ENCODE assay signal across 8 cellular contexts in genomic region chr6:152206072-152206818, GRCh38.
A peak's percentile ranks its signal among the peaks of the same experiment; 100 is the strongest.
DNase-seq lines count a peak whose midpoint lies in the region; ATAC-seq and TF ChIP-seq lines count a peak whose summit lies in the region.

No MANE protein-coding gene starts in this region.

- no peak for TF ChIP-seq EP300 in gastroesophageal sphincter (IDR thresholded peaks at IDR 0.05)

- peaks cover 0 to 8% (median 2%) of the 10 kb centered on the region in 3 donors for H3K4me1 ChIP-seq in gastroesophageal sphincter

- H3K27ac Mint-ChIP-seq in activated CD8-positive, alpha-beta T cell treated with anti-CD3 and anti-CD28 coated beads, Interleukin-2, amount 10 ng/mL, durations not matched to agents 7 days and 5 days: no peak overlapping the region

- no peak for TF ChIP-seq POLR2A in gastroesophageal sphincter (IDR thresholded peaks at IDR 0.05)

- H3K4me3 ChIP-seq in AG04450 (ENCODE audit: low read depth, low read length) (no peak overlapping the region), gastroesophageal sphincter (no peak overlapping the region)

- CTCF ChIA-PET in AG04450 (lab: Charles Lee): interaction anchor here (0.6 to 1.3 kb wide), 5 partner anchors 9 to 68 kb away, joined by 3 to 5 read pairs (median 3); no protein-coding TSS in a partner anchor
- CTCF ChIA-PET in HEK293T (lab: Yijun Ruan, JAX): no interaction called here
- CTCF ChIA-PET in activated CD8-positive, alpha-beta T cell treated with anti-CD3 and anti-CD28 coated beads, Interleukin-2, amount 10 ng/mL, durations not matched to agents 7 days and 5 days (lab: Charles Lee): interaction anchor here (0.6 to 1.6 kb wide), 6 partner anchors 9 to 61 kb away, joined by 3 to 6 read pairs (median 3); no protein-coding TSS in a partner anchor

- H3K36me3 ChIP-seq in gastroesophageal sphincter: peaks cover 14 to 84% of the 10 kb centered on the region in 2 donors

- POLR2A ChIA-PET in AG04450 (lab: Yijun Ruan, JAX) (no interaction called here), HEK293T (lab: Yijun Ruan, JAX) (no interaction called here)
- POLR2A ChIA-PET in activated CD8-positive, alpha-beta T cell treated with anti-CD3 and anti-CD28 coated beads, Interleukin-2, amount 10 ng/mL, durations not matched to agents 7 days and 5 days (lab: Charles Lee): no interaction called here

- no peaks in the 10 kb centered on the region for H3K27me3 Mint-ChIP-seq in activated CD8-positive, alpha-beta T cell treated with anti-CD3 and anti-CD28 coated beads, Interleukin-2, amount 10 ng/mL, durations not matched to agents 7 days and 5 days (ENCODE audit: low read depth)

- H3K9me3 Mint-ChIP-seq in activated CD8-positive, alpha-beta T cell treated with anti-CD3 and anti-CD28 coated beads, Interleukin-2, amount 10 ng/mL, durations not matched to agents 7 days and 5 days (ENCODE audit: insufficient read depth): no peaks in the 10 kb centered on the region

- DNase-seq in AG04450 (ENCODE audit: low read depth, low spot score) (no peak), HEK293T (ENCODE audit: extremely low spot score) (peak; percentile 48), NCI-H1092 (lab: John Stamatoyannopoulos, UW) (no peak), GF-D8 (lab: John Stamatoyannopoulos, UW) (no peak), HT-29 (ENCODE audit: low spot score) (no peak)
- DNase-seq in activated CD8-positive, alpha-beta T cell treated with anti-CD3 and anti-CD28 coated beads, Interleukin-2, amount 10 ng/mL, durations not matched to agents 7 days and 5 days: peak; percentile 56
- DNase-seq in stimulated activated CD4-positive, alpha-beta T cell treated with anti-CD3 and anti-CD28 coated beads, Interleukin-15, amount 100 ng/mL, for 24 hours: peak; percentile 66

- H3K4me3 Mint-ChIP-seq in activated CD8-positive, alpha-beta T cell treated with anti-CD3 and anti-CD28 coated beads, Interleukin-2, amount 10 ng/mL, durations not matched to agents 7 days and 5 days: no peak overlapping the region

- peaks cover 45% of the 10 kb centered on the region for H3K36me3 Mint-ChIP-seq in activated CD8-positive, alpha-beta T cell treated with anti-CD3 and anti-CD28 coated beads, Interleukin-2, amount 10 ng/mL, durations not matched to agents 7 days and 5 days (ENCODE audit: low read depth)

- H3K27me3 ChIP-seq in AG04450 (ENCODE audit: control insufficient read depth, insufficient read depth, low read length) (no peaks in the 10 kb centered on the region), gastroesophageal sphincter (no peaks in the 10 kb centered on the region)

- H3K9me3 ChIP-seq in AG04450 (ENCODE audit: control insufficient read depth, insufficient read depth, low read length): no peaks in the 10 kb centered on the region
- H3K9me3 ChIP-seq in gastroesophageal sphincter: no peaks in the 10 kb centered on the region

- TF ChIP-seq CTCF in AG04450 (IDR thresholded peaks at IDR 0.05; ENCODE audit: low read depth, low read length): peak; percentile 45
- TF ChIP-seq CTCF in gastroesophageal sphincter (IDR thresholded peaks at IDR 0.05): peak; percentile 9 to 61 (median 44)

- ATAC-seq in activated CD8-positive, alpha-beta T cell treated with anti-CD3 and anti-CD28 coated beads, Interleukin-2, amount 10 ng/mL, durations not matched to agents 7 days and 5 days: peak; percentile 47
- ATAC-seq in gastroesophageal sphincter: peak; percentile 48

- H3K4me1 Mint-ChIP-seq in activated CD8-positive, alpha-beta T cell treated with anti-CD3 and anti-CD28 coated beads, Interleukin-2, amount 10 ng/mL, durations not matched to agents 7 days and 5 days (ENCODE audit: low read depth): no peaks in the 10 kb centered on the region

- 77 to 82% methylated on average over 16 to 18 of the region's 18 CpGs for WGBS in gastroesophageal sphincter (ENCODE audit: low coverage in 1 of 2), 2 donors

- H3K27ac ChIP-seq in AG04450 (ENCODE audit: low read depth, low read length) (no peak overlapping the region), gastroesophageal sphincter (no peak overlapping the region)

TF ChIP-seq in HEK293T, 16 proteins besides CTCF, POLR2A, EP300 and RAD21:
- TF ChIP-seq TARDBP (IDR thresholded peaks at IDR 0.05): no peak
- no peak for TF ChIP-seq NFRKB (IDR thresholded peaks at IDR 0.05)
- no peak for TF ChIP-seq FOXK2 (IDR thresholded peaks at IDR 0.05)
- TF ChIP-seq SUZ12 (IDR thresholded peaks at IDR 0.05): no peak
- TF ChIP-seq ZNF384 (IDR thresholded peaks at IDR 0.05): no peak
- TF ChIP-seq BHLHE40 (IDR thresholded peaks at IDR 0.05; ENCODE audit: borderline replicate concordance): no peak
- no peak for TF ChIP-seq HDGF (IDR thresholded peaks at IDR 0.05; ENCODE audit: borderline replicate concordance)
- no peak for TF ChIP-seq FOXA1 (IDR thresholded peaks at IDR 0.05)
- TF ChIP-seq ARNT (IDR thresholded peaks at IDR 0.05): no peak
- no peak for TF ChIP-seq ELF4 (IDR thresholded peaks at IDR 0.05)
- TF ChIP-seq FOXM1 (IDR thresholded peaks at IDR 0.05; ENCODE audit: borderline replicate concordance): no peak
- TF ChIP-seq PKNOX1 (IDR thresholded peaks at IDR 0.05): no peak
- no peak for TF ChIP-seq LEF1 (IDR thresholded peaks at IDR 0.05; ENCODE audit: borderline replicate concordance)
- no peak for TF ChIP-seq CTBP1 (IDR thresholded peaks at IDR 0.05; ENCODE audit: borderline replicate concordance)

Comparison
In these comparisons a context has a peak if more than half of its experiments do, and no peak if none do; other contexts are left out.
1. DNase-seq: peak in HEK293T (single experiment), activated CD8-positive, alpha-beta T cell treated with anti-CD3 and anti-CD28 coated beads, Interleukin-2, amount 10 ng/mL, durations not matched to agents 7 days and 5 days (single experiment) and stimulated activated CD4-positive, alpha-beta T cell treated with anti-CD3 and anti-CD28 coated beads, Interleukin-15, amount 100 ng/mL, for 24 hours (single experiment); none in AG04450 (single experiment), NCI-H1092 (single experiment), GF-D8 (single experiment) and HT-29 (single experiment).